Comparison of ENCODE assay signal across 33 cellular contexts in the genomic region with DNA sequence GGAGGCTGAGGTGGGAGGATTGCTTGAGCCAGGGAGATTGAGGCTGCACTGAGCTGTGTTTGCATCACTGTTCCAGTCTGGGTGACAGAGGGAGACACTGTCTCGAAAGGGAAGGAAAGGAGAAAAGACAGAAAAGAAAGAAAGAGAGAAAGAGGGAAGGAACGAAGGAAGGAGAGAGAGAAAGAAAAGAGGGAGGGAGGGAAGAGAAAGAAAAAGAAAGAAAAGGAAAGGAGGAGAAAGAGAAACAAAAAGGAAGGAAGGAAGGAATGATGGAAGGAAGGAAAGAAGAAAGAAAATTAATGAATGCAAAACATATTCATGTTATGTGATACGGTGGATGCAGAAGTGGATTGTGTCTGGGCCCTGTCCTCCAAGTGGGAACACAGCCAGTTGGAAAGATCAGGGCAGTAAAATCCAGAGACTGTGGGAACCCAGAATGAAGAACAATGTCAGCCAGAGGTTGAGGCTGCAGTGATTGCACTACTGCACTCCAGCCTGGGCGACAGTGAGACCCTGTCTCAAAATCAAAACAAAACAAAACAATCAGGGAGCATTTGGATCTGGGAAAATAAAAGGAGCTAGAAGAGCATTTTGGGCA. TPM values are rescaled to one million over a fixed set of nuclear protein-coding genes. Genes with fewer than 3 reads are reported as not detected.
A peak's percentile ranks its signal among the peaks of the same experiment; 100 is the strongest.
DNase-seq lines count a peak whose midpoint lies in the region; ATAC-seq, FAIRE-seq and TF ChIP-seq lines count a peak whose summit lies in the region.
"Had no signal": no experiment of that assay in that cellular context is flagged by ENCODE, and none has a peak within 500 bp of the region (broad histone marks: within the 10 kb centered on the region; RNA-seq: fewer than 3 reads in every experiment).

No MANE protein-coding gene starts in this region.

- H3K4me3 ChIP-seq in right atrium auricular region (no peak overlapping the region), bronchial epithelial cell (ENCODE audit: low read depth, low read length) (no peak overlapping the region)
- H3K4me3 ChIP-seq: BLaER1, gastrocnemius medialis, lower lobe of right lung, mucosa of descending colon, neural progenitor cell, spleen had no signal

- H3K4me3 Mint-ChIP-seq in immature natural killer cell (peak overlapping the region in 1 of 5 donors; percentile 1), type B pancreatic cell (peak overlapping the region; percentile 21)
- H3K4me3 Mint-ChIP-seq: activated CD4-positive, alpha-beta memory T cell treated with anti-CD3 and anti-CD28 coated beads, Interleukin-2, amount 10 ng/mL, durations not matched to agents 7 days and 5 days; neural progenitor cell; stimulated activated memory B cell treated with anti-CD40 and anti-IgM and Interleukin-4, amounts not matched to agents 10 μg/mL and 1 μg/mL and 100 μg/mL, for 72 hours; T-cell had no signal

- H3K27me3 ChIP-seq in right atrium auricular region (no peaks in the 10 kb centered on the region), bronchial epithelial cell (ENCODE audit: control insufficient read depth, insufficient read depth, low read length) (no peaks in the 10 kb centered on the region)
- H3K27me3 ChIP-seq: BLaER1, gastrocnemius medialis, spleen had no signal

- no peaks in the 10 kb centered on the region for H3K9me3 Mint-ChIP-seq in immature natural killer cell
- H3K9me3 Mint-ChIP-seq in type B pancreatic cell = no peaks in the 10 kb centered on the region
- H3K9me3 Mint-ChIP-seq: activated CD4-positive, alpha-beta memory T cell treated with anti-CD3 and anti-CD28 coated beads, Interleukin-2, amount 10 ng/mL, durations not matched to agents 7 days and 5 days; neural progenitor cell; stimulated activated memory B cell treated with anti-CD40 and anti-IgM and Interleukin-4, amounts not matched to agents 10 μg/mL and 1 μg/mL and 100 μg/mL, for 72 hours; T-cell had no signal

- peaks cover 26% of the 10 kb centered on the region for H3K36me3 ChIP-seq in right atrium auricular region
- peaks cover 28% of the 10 kb centered on the region for H3K36me3 ChIP-seq in bronchial epithelial cell (ENCODE audit: control insufficient read depth, insufficient read depth, low read length)
- H3K36me3 ChIP-seq: gastrocnemius medialis, neural progenitor cell had no signal

- H3K4me1 Mint-ChIP-seq in immature natural killer cell (peaks cover 8 to 9% of the 10 kb centered on the region in 2 donors), type B pancreatic cell (ENCODE audit: unreplicated experiment) (peaks cover 26% of the 10 kb centered on the region)

- peak; percentile 18 for FAIRE-seq in bronchial epithelial cell (lab: Jason Lieb, UNC)
- FAIRE-seq: endometrium, GM18507, TTC549 had no signal

- no peaks in the 10 kb centered on the region for H3K9me3 ChIP-seq in right atrium auricular region
- H3K9me3 ChIP-seq: BLaER1, gastrocnemius medialis, lower lobe of right lung, mucosa of descending colon, spleen had no signal

- no peak overlapping the region for H3K27ac ChIP-seq in right atrium auricular region
- H3K27ac ChIP-seq: BLaER1, gastrocnemius medialis, KMS-11, lower lobe of right lung, neural progenitor cell had no signal

- peaks cover 0 to 4% (median 3%) of the 10 kb centered on the region in 3 donors for H3K27me3 Mint-ChIP-seq in immature natural killer cell (ENCODE audit: low read depth in 3 of 3)
- no peaks in the 10 kb centered on the region for H3K27me3 Mint-ChIP-seq in type B pancreatic cell
- H3K27me3 Mint-ChIP-seq: activated CD4-positive, alpha-beta memory T cell treated with anti-CD3 and anti-CD28 coated beads, Interleukin-2, amount 10 ng/mL, durations not matched to agents 7 days and 5 days; stimulated activated memory B cell treated with anti-CD40 and anti-IgM and Interleukin-4, amounts not matched to agents 10 μg/mL and 1 μg/mL and 100 μg/mL, for 72 hours; T-cell had no signal

- TF ChIP-seq CTCF in right atrium auricular region (IDR thresholded peaks at IDR 0.05) (no peak), bronchial epithelial cell (IDR thresholded peaks at IDR 0.05; ENCODE audit: insufficient read depth, low read length, severe bottlenecking) (no peak), type B pancreatic cell (conservative IDR thresholded peaks at IDR 0.05) (no peak)

- intact Hi-C loops in Right ventricle myocardium inferior (cut with DNase I) = no loop called here

- ATAC-seq in Right ventricle myocardium inferior = peak; percentile 72
- ATAC-seq: gastrocnemius medialis; HCT116; lower lobe of right lung; stimulated activated memory B cell treated with anti-CD40 and anti-IgM and Interleukin-4, amounts not matched to agents 10 μg/mL and 1 μg/mL and 100 μg/mL, for 72 hours; T-cell had no signal

- peaks cover 0 to 30% of the 10 kb centered on the region in 2 donors for H3K4me1 ChIP-seq in right atrium auricular region
- H3K4me1 ChIP-seq: neural progenitor cell had no signal

- H3K27ac Mint-ChIP-seq in immature natural killer cell (peak overlapping the region in 4 of 6 donors; percentile 1 to 36 (median 25)), type B pancreatic cell (peak overlapping the region; percentile 66)
- H3K27ac Mint-ChIP-seq: activated CD4-positive, alpha-beta memory T cell treated with anti-CD3 and anti-CD28 coated beads, Interleukin-2, amount 10 ng/mL, durations not matched to agents 7 days and 5 days; neural progenitor cell; stimulated activated memory B cell treated with anti-CD40 and anti-IgM and Interleukin-4, amounts not matched to agents 10 μg/mL and 1 μg/mL and 100 μg/mL, for 72 hours had no signal

- no peak for DNase-seq in Right ventricle myocardium inferior (ENCODE audit: missing footprints)
- no peak for DNase-seq in right atrium auricular region (ENCODE audit: low spot score)
- no peak for DNase-seq in bronchial epithelial cell (ENCODE audit: low read depth)
- no peak for DNase-seq in immature natural killer cell
- DNase-seq in type B pancreatic cell (ENCODE audit: extremely low spot score, unreplicated experiment) = no peak
- no peak for DNase-seq in stimulated activated CD4-positive, alpha-beta T cell treated with anti-CD3 and anti-CD28 coated beads, Interleukin-2, amount 100 ng/mL, for 48 hours
- no peak for DNase-seq in anterior cingulate cortex (lab: John Stamatoyannopoulos, UW)
- DNase-seq in mesenteric fat pad (ENCODE audit: low spot score) = no peak
- DNase-seq: activated CD4-positive, alpha-beta memory T cell treated with anti-CD3 and anti-CD28 coated beads, Interleukin-2, amount 10 ng/mL, durations not matched to agents 7 days and 5 days; activated gamma-delta T cell; cortex of kidney; DMS79 treated with DMSO at 0.1 percent for 48 hours; gastrocnemius medialis; islet precursor cell; lower lobe of right lung; MM.1S; mucosa of descending colon; NCI-H1417; NCI-H2081; NCI-H226; spleen; stimulated activated CD4-positive, alpha-beta T cell treated with anti-CD3 and anti-CD28 coated beads, Interleukin-4, amount 100 ng/mL, for 1 hour; T-cell had no signal

- H3K36me3 Mint-ChIP-seq in immature natural killer cell = peaks cover 13 to 21% (median 13%) of the 10 kb centered on the region in 3 donors
- peaks cover 29% of the 10 kb centered on the region for H3K36me3 Mint-ChIP-seq in type B pancreatic cell

RNA-seq across cellular contexts. Expression of gene PHLDB3, which starts 6.2 kb away (rescaled TPM):
- total RNA-seq in Right ventricle myocardium inferior (5.7 TPM), right atrium auricular region (1 to 10 TPM; 3.6 to 7.7 TPM), bronchial epithelial cell (7.9 and 32.3 TPM in 2 replicates), type B pancreatic cell (ENCODE audit: low replicate concordance) (37.9 and 114 TPM in 2 replicates), mesenteric fat pad (5.5 TPM)
- polyA plus RNA-seq in immature natural killer cell = 1 to 10 TPM in 2 of 3 donors, under 1 TPM in 1; 0.51 to 3.2 (median 1.3) TPM

RNA-seq across cellular contexts. Expression of gene ETHE1, which starts 28.7 kb away (rescaled TPM):
- 15.2 TPM for total RNA-seq in Right ventricle myocardium inferior
- total RNA-seq in right atrium auricular region = 10 to 100 TPM; 17.9 to 25.4 TPM
- 179 and 183 TPM in 2 replicates for total RNA-seq in bronchial epithelial cell
- polyA plus RNA-seq in immature natural killer cell = 100 to 1,000 TPM in 1 of 3 donors, 10 to 100 TPM in 2; 70.5 to 156 (median 74.5) TPM
- 57.3 and 116 TPM in 2 replicates for total RNA-seq in type B pancreatic cell (ENCODE audit: low replicate concordance)
- total RNA-seq in mesenteric fat pad = 20.4 TPM

RNA-seq across cellular contexts. Expression of gene LYPD3, which starts 32.9 kb away (rescaled TPM):
- total RNA-seq in Right ventricle myocardium inferior (0.19 TPM), right atrium auricular region (under 1 TPM in 1 of 2 donors, not detected in 1; 0.90 TPM), bronchial epithelial cell (6.6 and 87.9 TPM in 2 replicates), type B pancreatic cell (ENCODE audit: low replicate concordance) (13.3 and 66.4 TPM in 2 replicates), mesenteric fat pad (3.0 TPM)
- 1 to 10 TPM; 1.3 to 2.4 (median 1.4) TPM for polyA plus RNA-seq in immature natural killer cell
- total RNA-seq: gastrocnemius medialis, HT1080 had no signal

RNA-seq across cellular contexts. Expression of gene ZNF575, which starts 34.7 kb away (rescaled TPM):
- total RNA-seq in Right ventricle myocardium inferior (1.8 TPM), right atrium auricular region (under 1 TPM in 1 of 2 donors, not detected in 1; 0.39 TPM), bronchial epithelial cell (not detected in 2 replicates), type B pancreatic cell (ENCODE audit: low replicate concordance) (1.8 and 2.6 TPM in 2 replicates), mesenteric fat pad (1.7 TPM)
- polyA plus RNA-seq in immature natural killer cell = 1 to 10 TPM; 1.1 to 3.5 (median 1.7) TPM
- total RNA-seq: gastrocnemius medialis, HT1080, SK-MEL-5 had no signal
